ENCODE assay signal across 11 cellular contexts in the genomic region with DNA sequence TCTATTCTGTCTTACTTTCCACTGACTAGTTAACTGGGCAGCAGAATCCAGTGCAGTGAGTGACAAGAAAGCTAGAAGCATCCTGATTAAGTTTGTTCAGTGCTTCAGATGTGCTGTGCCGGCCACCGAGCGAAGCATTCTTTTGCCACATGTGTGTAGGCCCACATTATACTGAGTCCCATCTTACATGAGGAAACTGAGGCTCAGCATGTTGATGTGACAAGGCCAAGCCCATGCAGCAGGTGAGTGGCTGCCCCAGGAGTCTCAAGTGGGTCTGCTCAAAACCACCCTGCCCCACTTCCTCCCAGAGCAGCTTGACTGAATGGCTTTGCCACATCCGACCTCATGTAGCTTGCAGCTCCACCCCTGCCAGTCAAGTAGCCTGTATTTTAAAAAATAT. TPM values are rescaled to one million over a fixed set of nuclear protein-coding genes. Genes with fewer than 3 reads are reported as not detected.
DNase-seq lines count a peak whose midpoint lies in the region; ATAC-seq and TF ChIP-seq lines count a peak whose summit lies in the region.
"Had no signal": no experiment of that assay in that cellular context is flagged by ENCODE, and none has a peak within 500 bp of the region (broad histone marks: within the 10 kb centered on the region; RNA-seq: fewer than 3 reads in every experiment).

No MANE protein-coding gene starts in this region.

- TF ChIP-seq CTCF in HL-60 (IDR thresholded peaks at IDR 0.05; ENCODE audit: insufficient read depth, low read length) = no peak
- TF ChIP-seq CTCF in upper lobe of right lung (IDR thresholded peaks at IDR 0.05) = no peak

- H3K4me3 Mint-ChIP-seq in T-helper 1 cell treated with Interleukin-12 subunit alpha and Interleukin-12 subunit beta and Interleukin-4 antibody, amounts not matched to agents 30 μg/mL and 1 μg/mL, for 36 hours = peak overlapping the region; percentile 30

- peak overlapping the region; percentile 81 for H3K27ac Mint-ChIP-seq in T-helper 1 cell treated with Interleukin-12 subunit alpha and Interleukin-12 subunit beta and Interleukin-4 antibody, amounts not matched to agents 30 μg/mL and 1 μg/mL, for 36 hours

- peaks cover 62% of the 10 kb centered on the region for H3K4me1 Mint-ChIP-seq in T-helper 1 cell treated with Interleukin-12 subunit alpha and Interleukin-12 subunit beta and Interleukin-4 antibody, amounts not matched to agents 30 μg/mL and 1 μg/mL, for 36 hours (ENCODE audit: low read depth)

- H3K9me3 Mint-ChIP-seq in T-helper 1 cell treated with Interleukin-12 subunit alpha and Interleukin-12 subunit beta and Interleukin-4 antibody, amounts not matched to agents 30 μg/mL and 1 μg/mL, for 36 hours = peaks cover 3% of the 10 kb centered on the region

- no peaks in the 10 kb centered on the region for H3K27me3 Mint-ChIP-seq in T-helper 1 cell treated with Interleukin-12 subunit alpha and Interleukin-12 subunit beta and Interleukin-4 antibody, amounts not matched to agents 30 μg/mL and 1 μg/mL, for 36 hours (ENCODE audit: low read depth)

- H3K27me3 ChIP-seq in HL-60 (ENCODE audit: insufficient read depth, poor library complexity, severe bottlenecking) (no peaks in the 10 kb centered on the region), upper lobe of right lung (no peaks in the 10 kb centered on the region)

- H3K36me3 Mint-ChIP-seq in T-helper 1 cell treated with Interleukin-12 subunit alpha and Interleukin-12 subunit beta and Interleukin-4 antibody, amounts not matched to agents 30 μg/mL and 1 μg/mL, for 36 hours (ENCODE audit: low read depth) = peaks cover 55% of the 10 kb centered on the region

- no peaks in the 10 kb centered on the region for H3K36me3 ChIP-seq in upper lobe of right lung
- H3K36me3 ChIP-seq: WERI-Rb-1 had no signal

- H3K27ac ChIP-seq in HL-60 (replicated peaks) (peak overlapping the region; percentile 8; the same call in 1 of the 2 replicates), upper lobe of right lung (no peak overlapping the region)
- H3K27ac ChIP-seq: WERI-Rb-1 had no signal

- H3K4me3 ChIP-seq in HL-60 (replicated peaks; ENCODE audit: insufficient read depth, low read length) (no peak overlapping the region), upper lobe of right lung (no peak overlapping the region)

- ATAC-seq in upper lobe of right lung = no peak

- intact Hi-C loops in upper lobe of right lung (cut with DNase I) (no loop called here), head of caudate nucleus (cut with DNase I) (no loop called here)

- no peaks in the 10 kb centered on the region for H3K4me1 ChIP-seq in upper lobe of right lung

- no peaks in the 10 kb centered on the region for H3K9me3 ChIP-seq in upper lobe of right lung

- DNase-seq in HL-60 (ENCODE audit: low read depth in 1 of 2, low spot score in 1 of 2) = peak in 1 of 2 experiments; percentile 80
- DNase-seq in activated effector memory CD4-positive, alpha-beta T cell treated with anti-CD3 and anti-CD28 coated beads, Interleukin-2, amount 50 U/mL, for 16 hours = peak; percentile 84
- DNase-seq in stimulated activated CD8-positive, alpha-beta memory T cell treated with anti-CD3 and anti-CD28 coated beads, Interleukin-4, amount 100 ng/mL, for 48 hours = peak; percentile 63
- no peak for DNase-seq in upper lobe of right lung
- no peak for DNase-seq in HUDEP-2 (lab: John Stamatoyannopoulos, UW; ENCODE audit: unreplicated experiment in 76 of 76)
- DNase-seq in head of caudate nucleus = no peak
- DNase-seq: NCI-H2029 treated with DMSO at 0.1 percent for 48 hours, OCI-M1, WERI-Rb-1 had no signal

RNA-seq across cellular contexts. Expression of gene RHOH, which starts 50.5 kb away (rescaled TPM):
- total RNA-seq in upper lobe of right lung = 8.8 TPM
- total RNA-seq: HT1080 had no signal

Comparison
In these comparisons a context has a peak if more than half of its experiments do, and no peak if none do; other contexts are left out.
1. DNase-seq: peak in activated effector memory CD4-positive, alpha-beta T cell treated with anti-CD3 and anti-CD28 coated beads, Interleukin-2, amount 50 U/mL, for 16 hours (single experiment) and stimulated activated CD8-positive, alpha-beta memory T cell treated with anti-CD3 and anti-CD28 coated beads, Interleukin-4, amount 100 ng/mL, for 48 hours (single experiment); none in upper lobe of right lung (single experiment), HUDEP-2 (0 of 76) and head of caudate nucleus (0 of 42).